In genomic region chr3:172096881-172097420, GRCh38 we compare ENCODE assay signal across 9 cellular contexts. TPM values are rescaled to one million over a fixed set of nuclear protein-coding genes. Genes with fewer than 3 reads are reported as not detected.
A peak's percentile ranks its signal among the peaks of the same experiment; 100 is the strongest.
DNase-seq lines count a peak whose midpoint lies in the region; ATAC-seq and TF ChIP-seq lines count a peak whose summit lies in the region.
"Had no signal": no experiment of that assay in that cellular context is flagged by ENCODE, and none has a peak within 500 bp of the region (broad histone marks: within the 10 kb centered on the region; RNA-seq: fewer than 3 reads in every experiment).

No MANE protein-coding gene starts in this region.

- H3K27me3 Mint-ChIP-seq in WTC11 (ENCODE audit: low read depth), result no peaks in the 10 kb centered on the region
- no peaks in the 10 kb centered on the region for H3K27me3 Mint-ChIP-seq in activated CD4-positive, alpha-beta memory T cell treated with anti-CD3 and anti-CD28 coated beads for 36 hours

- ATAC-seq in WTC11, result no peak
- peak; percentile 80 to 91 for ATAC-seq in right cardiac atrium

- CTCF ChIA-PET in WTC11 (lab: Charles Lee), result no interaction called here
- CTCF ChIA-PET in activated CD4-positive, alpha-beta memory T cell treated with anti-CD3 and anti-CD28 coated beads for 36 hours (lab: Charles Lee), result interaction anchor here (1.1 kb wide), 1 partner anchor 61 kb away, joined by 3 read pairs; no protein-coding TSS in a partner anchor

- H3K36me3 ChIP-seq in transverse colon, result no peaks in the 10 kb centered on the region

- H3K27ac ChIP-seq in right cardiac atrium (ENCODE audit: low read length) (peak overlapping the region; percentile 68), transverse colon (peak overlapping the region; percentile 49 to 68 (median 54))
- H3K27ac ChIP-seq: 22Rv1 had no signal

- TF ChIP-seq CTCF in WTC11 (IDR thresholded peaks at IDR 0.05), result no peak
- TF ChIP-seq CTCF in transverse colon (IDR thresholded peaks at IDR 0.05), result no peak

- H3K9me3 Mint-ChIP-seq in WTC11, result peaks cover 4% of the 10 kb centered on the region
- no peaks in the 10 kb centered on the region for H3K9me3 Mint-ChIP-seq in activated CD4-positive, alpha-beta memory T cell treated with anti-CD3 and anti-CD28 coated beads for 36 hours

- H3K27me3 ChIP-seq in right cardiac atrium (ENCODE audit: control insufficient read depth, insufficient read depth) (no peaks in the 10 kb centered on the region), transverse colon (no peaks in the 10 kb centered on the region)

- H3K4me3 ChIP-seq in right cardiac atrium (ENCODE audit: low read length) (no peak overlapping the region), transverse colon (no peak overlapping the region)

- H3K36me3 Mint-ChIP-seq in WTC11, result no peaks in the 10 kb centered on the region
- H3K36me3 Mint-ChIP-seq in activated CD4-positive, alpha-beta memory T cell treated with anti-CD3 and anti-CD28 coated beads for 36 hours, result no peaks in the 10 kb centered on the region

- WGBS in right cardiac atrium, result 30% methylated on average over 3 of the region's 3 CpGs
- WGBS in transverse colon (ENCODE audit: low coverage in 1 of 2), 2 donors, result 46% methylated on average over 3 of the region's 3 CpGs

- H3K4me1 Mint-ChIP-seq in WTC11, result peaks cover 66% of the 10 kb centered on the region
- H3K4me1 Mint-ChIP-seq in activated CD4-positive, alpha-beta memory T cell treated with anti-CD3 and anti-CD28 coated beads for 36 hours (ENCODE audit: low read depth), result peaks cover 41% of the 10 kb centered on the region

- POLR2A ChIA-PET in WTC11 (lab: Charles Lee), result no interaction called here
- POLR2A ChIA-PET in activated CD4-positive, alpha-beta memory T cell treated with anti-CD3 and anti-CD28 coated beads for 36 hours (lab: Charles Lee), result no interaction called here

- intact Hi-C loops in right cardiac atrium (cut with DNase I) (no loop called here), transverse colon (cut with DNase I; ENCODE audit: low total_unique reads) (no loop called here)
- intact Hi-C loops in activated CD4-positive, alpha-beta memory T cell treated with anti-CD3 and anti-CD28 coated beads for 36 hours (cut with micrococcal nuclease), result no loop called here

- no peak overlapping the region for H3K4me3 Mint-ChIP-seq in WTC11
- H3K4me3 Mint-ChIP-seq in activated CD4-positive, alpha-beta memory T cell treated with anti-CD3 and anti-CD28 coated beads for 36 hours, result no peak overlapping the region

- DNase-seq in DMS53 (lab: John Stamatoyannopoulos, UW), result peak; percentile 38
- DNase-seq in DMS53 treated with DMSO at 0.1 percent for 48 hours (lab: John Stamatoyannopoulos, UW; ENCODE audit: unreplicated experiment), result no peak
- no peak for DNase-seq in WTC11 (ENCODE audit: low spot score)
- DNase-seq in right cardiac atrium, result no peak
- DNase-seq in transverse colon, result no peak
- no peak for DNase-seq in OCI-M2 (lab: John Stamatoyannopoulos, UW; ENCODE audit: unreplicated experiment)
- no peak for DNase-seq in activated CD4-positive, alpha-beta memory T cell treated with anti-CD3 and anti-CD28 coated beads for 36 hours
- no peak for DNase-seq in 8988T

- no peak for TF ChIP-seq EP300 in transverse colon (IDR thresholded peaks at IDR 0.05; ENCODE audit: low read depth)

- TF ChIP-seq POLR2A in transverse colon (IDR thresholded peaks at IDR 0.05), result no peak

- no peak overlapping the region for H3K27ac Mint-ChIP-seq in WTC11
- H3K27ac Mint-ChIP-seq in activated CD4-positive, alpha-beta memory T cell treated with anti-CD3 and anti-CD28 coated beads for 36 hours, result no peak overlapping the region

- H3K9me3 ChIP-seq in right cardiac atrium (ENCODE audit: control insufficient read depth, low read length) (no peaks in the 10 kb centered on the region), transverse colon (no peaks in the 10 kb centered on the region)

- H3K4me1 ChIP-seq in right cardiac atrium (ENCODE audit: control insufficient read depth, insufficient read depth, low read length), result peaks cover 7% of the 10 kb centered on the region
- H3K4me1 ChIP-seq in transverse colon, result peaks cover 23 to 61% (median 36%) of the 10 kb centered on the region in 4 donors

- in situ Hi-C loops in transverse colon (cut with MboI; ENCODE audit: low pct_ligation_motif_present in 1 of 4, low pct_unique_long_range_greater_than_20kb in 1 of 4, low sequenced_read_pairs in 3 of 4), result no loop called here

TF ChIP-seq in WTC11, 78 proteins besides CTCF, POLR2A, EP300 and RAD21:
- TF ChIP-seq GABPB1 (CRISPR knock-in tag; IDR thresholded peaks at IDR 0.05) (peak; percentile 69; the same call in 1 of the 2 replicates), ATF3 (CRISPR knock-in tag; conservative IDR thresholded peaks at IDR 0.05) (no peak)

RNA-seq across cellular contexts. Expression of gene FNDC3B, which starts 57.6 kb away (rescaled TPM):
- total RNA-seq in WTC11 (2021), result 40.7 to 44.5 TPM (median 42.8 TPM) in 3 replicates
- 100 to 1,000 TPM in 1 of 4 donors, 10 to 100 TPM in 3; 82.9 to 117 (median 84.9) TPM for total RNA-seq in right cardiac atrium
- polyA plus RNA-seq in right cardiac atrium, result 15.8 TPM
- 10 to 100 TPM; 28.5 to 85.7 (median 44.5) TPM for total RNA-seq in transverse colon
- total RNA-seq in activated CD4-positive, alpha-beta memory T cell treated with anti-CD3 and anti-CD28 coated beads for 36 hours, result 10 to 100 TPM; 14.4 to 17.8 TPM
